In the genomic region with DNA sequence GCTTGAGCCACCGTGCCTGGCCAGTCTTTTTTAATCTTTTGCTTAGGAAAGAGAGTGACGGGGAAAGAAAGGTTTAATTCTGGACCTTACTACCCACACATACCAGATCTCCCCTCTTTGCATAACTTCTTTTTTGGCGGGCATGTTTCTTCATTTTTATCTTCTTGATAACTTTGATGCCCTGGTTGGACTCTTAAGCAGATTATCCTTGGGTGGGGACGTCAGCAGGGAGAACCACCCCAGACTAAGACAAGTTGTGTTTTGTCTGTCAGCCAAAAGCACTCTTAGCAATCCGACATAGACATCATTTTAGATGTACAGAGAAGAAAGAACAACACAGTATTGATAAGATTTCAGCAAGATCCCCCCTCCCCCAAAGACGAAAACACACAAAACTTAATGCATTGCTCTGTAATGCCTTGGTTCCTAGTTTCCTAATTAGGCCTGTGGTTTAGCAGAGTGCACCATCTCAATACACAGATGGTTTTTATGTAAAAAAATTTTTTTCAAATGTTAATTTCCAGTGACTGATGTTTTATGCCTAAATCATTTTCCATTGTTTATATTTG, we compare ENCODE assay signal across 10 cellular contexts.
A peak's percentile ranks its signal among the peaks of the same experiment; 100 is the strongest.
DNase-seq lines count a peak whose midpoint lies in the region; ATAC-seq and TF ChIP-seq lines count a peak whose summit lies in the region.
"Had no signal": no experiment of that assay in that cellular context is flagged by ENCODE, and none has a peak within 500 bp of the region (broad histone marks: within the 10 kb centered on the region; RNA-seq: fewer than 3 reads in every experiment).

No MANE protein-coding gene starts in this region.

- peak; percentile 22 for ATAC-seq in GM19397 (IDR thresholded peaks at IDR 0.05; ENCODE audit: unreplicated experiment)
- ATAC-seq in aorta (ENCODE audit: low FRiP score), result no peak

- H3K27ac Mint-ChIP-seq in immature natural killer cell, result peak overlapping the region in 2 of 6 donors; percentile 28 to 54

- H3K36me3 Mint-ChIP-seq in immature natural killer cell, result peaks cover 0 to 2% (median 0%) of the 10 kb centered on the region in 3 donors

- H3K4me1 ChIP-seq in colonic mucosa, result no peaks in the 10 kb centered on the region
- peaks cover 2% of the 10 kb centered on the region in 2 donors for H3K4me1 ChIP-seq in aorta (ENCODE audit: control insufficient read depth in 1 of 2, insufficient read depth in 2 of 2, low read length in 2 of 2)

- H3K9me3 Mint-ChIP-seq in immature natural killer cell, result no peaks in the 10 kb centered on the region

- 81 to 92% methylated on average over 6 of the region's 6 CpGs for WGBS in aorta, 2 donors

- H3K4me3 ChIP-seq in colonic mucosa (no peak overlapping the region), aorta (ENCODE audit: low read length in 2 of 2) (no peak overlapping the region)

- TF ChIP-seq CTCF in colonic mucosa (IDR thresholded peaks at IDR 0.05), result no peak

- H3K4me3 Mint-ChIP-seq in immature natural killer cell, result peak overlapping the region; percentile 65 to 82 (median 79)

- DNase-seq in COLO829 (ENCODE audit: low spot score) (peak; percentile 96), immature natural killer cell (no peak), DMS79 (lab: John Stamatoyannopoulos, UW) (no peak), HK-2 (ENCODE audit: unreplicated experiment) (no peak), colonic mucosa (no peak), aorta (no peak)
- DNase-seq: activated T-cell treated with anti-CD3 and anti-CD28 coated beads, Interleukin-2, amount 50 U/mL, for 1 hour; stimulated activated CD4-positive, alpha-beta T cell treated with anti-CD3 and anti-CD28 coated beads, Interleukin-2, amount 100 ng/mL, for 24 hours had no signal

- no peaks in the 10 kb centered on the region for H3K9me3 ChIP-seq in KOPT-K1 (ENCODE audit: insufficient read depth, low read length, poor library complexity, severe bottlenecking)
- no peaks in the 10 kb centered on the region for H3K9me3 ChIP-seq in colonic mucosa
- H3K9me3 ChIP-seq in aorta (ENCODE audit: control insufficient read depth, low read length), result no peaks in the 10 kb centered on the region

- intact Hi-C loops in colonic mucosa (cut with DNase I) (no loop called here), aorta (cut with DNase I) (no loop called here)

- H3K4me1 Mint-ChIP-seq in immature natural killer cell, result peaks cover 56 to 57% of the 10 kb centered on the region in 2 donors

- H3K27me3 Mint-ChIP-seq in immature natural killer cell (ENCODE audit: low read depth in 3 of 3), result peaks cover 0 to 3% (median 2%) of the 10 kb centered on the region in 3 donors

- H3K9ac ChIP-seq in colonic mucosa (ENCODE audit: low read depth in 2 of 2, low read length in 2 of 2), result no peak overlapping the region

- H3K27me3 ChIP-seq in colonic mucosa, result no peaks in the 10 kb centered on the region
- H3K27me3 ChIP-seq in aorta (ENCODE audit: control insufficient read depth in 1 of 2, insufficient read depth in 2 of 2, low read length in 1 of 2), result no peaks in the 10 kb centered on the region

- H3K36me3 ChIP-seq in KOPT-K1 (ENCODE audit: insufficient read depth, low read length) (peaks cover 21% of the 10 kb centered on the region), colonic mucosa (no peaks in the 10 kb centered on the region), aorta (ENCODE audit: control insufficient read depth in 1 of 2, insufficient read depth in 2 of 2, low read length in 1 of 2) (no peaks in the 10 kb centered on the region)

- peak overlapping the region; percentile 95 for H3K27ac ChIP-seq in KOPT-K1 (ENCODE audit: low read depth, low read length, poor library complexity, severe bottlenecking)
- H3K27ac ChIP-seq in colonic mucosa, result no peak overlapping the region
- no peak overlapping the region for H3K27ac ChIP-seq in aorta (ENCODE audit: low read depth in 1 of 2, low read length in 2 of 2)
